In the genomic region with DNA sequence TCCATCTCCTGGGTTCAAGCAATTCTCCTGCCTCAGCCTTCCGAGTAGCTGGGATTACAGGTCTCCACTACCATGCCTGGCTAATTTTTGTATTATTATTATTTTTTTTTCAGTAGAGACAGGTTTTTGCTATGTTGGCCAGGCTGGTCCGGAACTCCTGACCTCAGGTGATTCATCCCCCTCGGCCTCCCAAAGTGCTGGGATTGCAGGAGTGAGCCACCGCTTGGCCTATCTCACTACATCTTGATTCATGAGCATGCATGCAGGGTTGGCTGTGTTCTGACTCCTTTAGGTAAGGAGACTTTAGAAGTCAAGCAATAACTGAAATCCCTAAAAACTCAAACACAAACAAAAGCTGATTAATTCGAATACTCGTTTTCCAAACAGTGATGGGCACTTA, we compare ENCODE assay signal across 14 cellular contexts.
DNase-seq lines count a peak whose midpoint lies in the region; ATAC-seq and TF ChIP-seq lines count a peak whose summit lies in the region.
"Had no signal": no experiment of that assay in that cellular context is flagged by ENCODE, and none has a peak within 500 bp of the region (broad histone marks: within the 10 kb centered on the region; RNA-seq: fewer than 3 reads in every experiment).

No MANE protein-coding gene starts in this region.

- no peak for TF ChIP-seq CTCF in HFFc6 (IDR thresholded peaks at IDR 0.05)
- TF ChIP-seq CTCF in foreskin keratinocyte (conservative IDR thresholded peaks at IDR 0.05) = no peak

- no peak overlapping the region for H3K27ac ChIP-seq in foreskin keratinocyte

- ATAC-seq in foreskin keratinocyte = no peak
- no peak for ATAC-seq in T-helper 17 cell
- ATAC-seq: CD8-positive, alpha-beta T cell; Panc1; SK-N-SH treated with all-trans-retinoic acid at 6 μM for 48 hours had no signal

- H3K9me3 ChIP-seq in T-helper 17 cell (ENCODE audit: control insufficient read depth, low read length, poor library complexity, severe bottlenecking) = no peaks in the 10 kb centered on the region

- no peaks in the 10 kb centered on the region for H3K27me3 ChIP-seq in foreskin keratinocyte

- H3K4me1 ChIP-seq in foreskin keratinocyte = no peaks in the 10 kb centered on the region

- H3K36me3 Mint-ChIP-seq in HFFc6 (ENCODE audit: low read depth) = no peaks in the 10 kb centered on the region
- H3K36me3 Mint-ChIP-seq in T-helper 17 cell (ENCODE audit: low read depth) = no peaks in the 10 kb centered on the region
- H3K36me3 Mint-ChIP-seq: CD8-positive, alpha-beta T cell had no signal

- H3K27me3 Mint-ChIP-seq in HFFc6 (ENCODE audit: insufficient read depth) = no peaks in the 10 kb centered on the region
- no peaks in the 10 kb centered on the region for H3K27me3 Mint-ChIP-seq in T-helper 17 cell

- no peak overlapping the region for H3K27ac Mint-ChIP-seq in HFFc6
- no peak overlapping the region for H3K27ac Mint-ChIP-seq in T-helper 17 cell
- H3K27ac Mint-ChIP-seq: CD8-positive, alpha-beta T cell; H9 had no signal

- H3K4me3 Mint-ChIP-seq in HFFc6 (no peak overlapping the region), T-helper 17 cell (no peak overlapping the region)
- H3K4me3 Mint-ChIP-seq: CD8-positive, alpha-beta T cell; H9 had no signal

- H3K4me1 Mint-ChIP-seq in HFFc6 (ENCODE audit: low read depth) (peaks cover 26% of the 10 kb centered on the region), T-helper 17 cell (no peaks in the 10 kb centered on the region)

- H3K9me3 Mint-ChIP-seq in HFFc6 = no peaks in the 10 kb centered on the region
- H3K9me3 Mint-ChIP-seq: CD8-positive, alpha-beta T cell; H9 had no signal

- DNase-seq in HFFc6 (peak; percentile 25), amniotic epithelial cell (ENCODE audit: low read depth) (peak; percentile 79), glomerular visceral epithelial cell (ENCODE audit: extremely low spot score) (peak; percentile 54), NCI-H2029 (lab: John Stamatoyannopoulos, UW) (no peak), foreskin keratinocyte (no peak), T-helper 17 cell (no peak)
- no peak for DNase-seq in activated naive CD4-positive, alpha-beta T cell treated with Interleukin-2 at 50 U/mL for 16 hours
- DNase-seq: CD8-positive, alpha-beta T cell; H9; NCI-H1048; NCI-H82; Right ventricle myocardium superior had no signal

Comparison
In these comparisons a context has a peak if more than half of its experiments do, and no peak if none do; other contexts are left out.
1. DNase-seq: peak in HFFc6 (single experiment), amniotic epithelial cell (single experiment) and glomerular visceral epithelial cell (single experiment); none in NCI-H2029 (single experiment), foreskin keratinocyte (0 of 2), T-helper 17 cell (0 of 3) and activated naive CD4-positive, alpha-beta T cell treated with Interleukin-2 at 50 U/mL for 16 hours (single experiment).